In the genomic region with DNA sequence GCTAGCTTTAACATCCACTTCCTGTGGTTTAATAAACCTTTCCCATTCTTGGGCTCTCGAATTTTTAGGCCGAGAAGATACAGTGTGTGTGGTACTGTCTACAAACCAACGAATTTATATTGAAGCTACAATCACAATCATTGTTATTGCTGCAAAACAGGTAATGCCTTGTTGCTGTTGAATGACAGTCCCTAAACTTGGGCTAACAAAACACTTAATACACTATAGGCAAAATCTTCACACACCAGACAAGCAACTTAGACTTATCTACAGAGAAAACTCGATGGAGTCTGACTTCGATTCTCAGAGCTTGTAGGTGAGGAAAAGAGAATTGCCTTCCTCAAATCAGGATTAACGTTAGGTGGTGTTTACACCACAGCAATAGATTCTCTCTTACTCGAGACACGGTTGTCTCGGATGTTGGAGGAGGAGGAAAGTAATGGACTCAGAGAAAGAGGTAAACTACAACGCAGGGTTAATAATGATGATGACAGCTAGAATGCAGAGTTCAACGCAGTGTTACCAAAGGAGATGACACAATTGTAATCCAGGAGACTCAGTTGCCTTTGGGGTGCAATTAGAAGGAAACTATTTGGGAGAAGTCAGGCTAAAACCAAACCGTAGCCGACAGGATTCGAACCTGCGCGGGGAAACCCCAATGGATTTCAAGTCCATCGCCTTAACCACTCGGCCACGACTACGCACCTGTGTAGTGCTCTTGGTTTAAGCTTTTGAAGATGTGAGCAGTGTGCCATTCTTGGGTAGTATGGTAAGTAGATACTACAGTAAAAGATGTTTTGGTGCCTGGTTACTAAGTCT, we compare ENCODE assay signal across 8 cellular contexts. TPM values are rescaled to one million over a fixed set of nuclear protein-coding genes. Genes with fewer than 3 reads are reported as not detected.
DNase-seq lines count a peak whose midpoint lies in the region; FAIRE-seq and TF ChIP-seq lines count a peak whose summit lies in the region.

No MANE protein-coding gene starts in this region.

- H3K9ac ChIP-seq in endothelial cell of umbilical vein (replicated peaks; ENCODE audit: extremely low read depth, insufficient read depth, low read length) (no peak overlapping the region), smooth muscle cell (ENCODE audit: low read depth) (no peak overlapping the region)

- intact Hi-C loops in endothelial cell of umbilical vein (cut with micrococcal nuclease), result no loop called here

- no peak overlapping the region for H3K4me3 ChIP-seq in endothelial cell of umbilical vein (replicated peaks in 1 of 3; ENCODE audit: insufficient read depth in 1 of 3, low read depth in 1 of 3, low read length in 3 of 3)
- H3K4me3 ChIP-seq in smooth muscle cell, result no peak overlapping the region

- H3K4me1 ChIP-seq in endothelial cell of umbilical vein (ENCODE audit: control insufficient read depth, extremely low read depth, insufficient read depth, low read length) (peaks cover 14% of the 10 kb centered on the region), smooth muscle cell (ENCODE audit: low read depth) (no peaks in the 10 kb centered on the region)

- H4K20me1 ChIP-seq in endothelial cell of umbilical vein (replicated peaks; ENCODE audit: control insufficient read depth, extremely low read depth, insufficient read depth, low read length) (no peaks in the 10 kb centered on the region), smooth muscle cell (ENCODE audit: low read depth) (no peaks in the 10 kb centered on the region)

- H3F3A ChIP-seq in smooth muscle cell (ENCODE audit: low read depth), result peaks cover 5% of the 10 kb centered on the region

- WGBS in smooth muscle cell (ENCODE audit: low lambda C conversion rate), result 30% methylated on average over 20 of the region's 20 CpGs

- POLR2A ChIA-PET in endothelial cell of umbilical vein (lab: Charles Lee), result no interaction called here

- TF ChIP-seq POLR2A in endothelial cell of umbilical vein (IDR thresholded peaks at IDR 0.05; ENCODE audit: low read depth, low read length), result no peak

- no peak overlapping the region for H3K4me2 ChIP-seq in endothelial cell of umbilical vein (ENCODE audit: insufficient read depth, low read length)
- H3K4me2 ChIP-seq in smooth muscle cell, result no peak overlapping the region

- TF ChIP-seq CTCF in endothelial cell of umbilical vein (IDR thresholded peaks at IDR 0.05; ENCODE audit: extremely low read depth in 1 of 2, insufficient read depth in 1 of 2, low read depth in 1 of 2, low read length in 2 of 2), result no peak
- TF ChIP-seq CTCF in smooth muscle cell (IDR thresholded peaks at IDR 0.05; ENCODE audit: borderline replicate concordance, insufficient read depth, poor library complexity, severe bottlenecking), result no peak
- no peak for TF ChIP-seq CTCF in GM20000 (IDR thresholded peaks at IDR 0.05; ENCODE audit: extremely low read depth, missing control alignments)

- no TSS peak for BruUV-seq in endothelial cell of umbilical vein (replicated peaks; lab: Mats Ljungman, UMichigan)

- no peak for FAIRE-seq in endothelial cell of umbilical vein (lab: Jason Lieb, UNC)

- H3K9me1 ChIP-seq in endothelial cell of umbilical vein (replicated peaks; ENCODE audit: control insufficient read depth, extremely low read depth, insufficient read depth, low read length), result no peaks in the 10 kb centered on the region

- H3K79me2 ChIP-seq in endothelial cell of umbilical vein (ENCODE audit: control insufficient read depth, insufficient read depth, low read length) (no peaks in the 10 kb centered on the region), smooth muscle cell (ENCODE audit: low read depth) (no peaks in the 10 kb centered on the region)

- H3K9me3 ChIP-seq in endothelial cell of umbilical vein (replicated peaks; ENCODE audit: control insufficient read depth, insufficient read depth, low read length) (no peaks in the 10 kb centered on the region), smooth muscle cell (replicated peaks; ENCODE audit: low read depth) (no peaks in the 10 kb centered on the region)

- dilution Hi-C loops in endothelial cell of umbilical vein (cut with MboI; ENCODE audit: extremely low pct_ligation_motif_present, low sequenced_read_pairs), result no loop called here

- H3K27me3 ChIP-seq in endothelial cell of umbilical vein (ENCODE audit: control insufficient read depth in 2 of 2, insufficient read depth in 2 of 2, low read length in 2 of 2) (peaks cover 2 to 8% of the 10 kb centered on the region in 2 experiments), smooth muscle cell (ENCODE audit: low read depth) (peaks cover 2% of the 10 kb centered on the region)

- in situ Hi-C loops in G401 (cut with HindIII; ENCODE audit: low sequenced_read_pairs), result loop anchor here (25.0 kb wide), 1 partner anchor 107 kb away; no protein-coding TSS in a partner anchor

- H2AFZ ChIP-seq in endothelial cell of umbilical vein (ENCODE audit: low read depth, low read length) (no peak overlapping the region), smooth muscle cell (ENCODE audit: low read depth) (peak overlapping the region; percentile 44)

- no peak overlapping the region for H3K27ac ChIP-seq in endothelial cell of umbilical vein (ENCODE audit: insufficient read depth, low read depth, low read length)
- no peak overlapping the region for H3K27ac ChIP-seq in smooth muscle cell (ENCODE audit: low read depth)

- H3K36me3 ChIP-seq in endothelial cell of umbilical vein (ENCODE audit: control insufficient read depth in 2 of 2, extremely low read depth in 1 of 2, insufficient read depth in 2 of 2, low read length in 2 of 2), result no peaks in the 10 kb centered on the region
- no peaks in the 10 kb centered on the region for H3K36me3 ChIP-seq in smooth muscle cell (ENCODE audit: low read depth)

- CTCF ChIA-PET in endothelial cell of umbilical vein (lab: Charles Lee), result interaction anchor here (1.0 to 6.7 kb wide), 10 partner anchors 11 to 390 kb away, joined by 3 to 55 read pairs (median 4); a partner anchor contains a TSS

- DNase-seq in G401 (ENCODE audit: low spot score), result peak; percentile 74
- peak; percentile 63 to 70 for DNase-seq in NCI-H1930 (lab: John Stamatoyannopoulos, UW)
- peak; percentile 78 for DNase-seq in activated CD4-positive, alpha-beta T cell treated with anti-CD3 and anti-CD28 coated beads for 48 hours
- DNase-seq in endothelial cell of umbilical vein (ENCODE audit: low read depth, low spot score), result peak; percentile 37
- no peak for DNase-seq in smooth muscle cell (lab: John Stamatoyannopoulos, UW; ENCODE audit: unreplicated experiment)
- no peak for DNase-seq in occipital lobe (lab: John Stamatoyannopoulos, UW)
- no peak for DNase-seq in GM20000 (ENCODE audit: low spot score)
- DNase-seq in OCI-M2 (lab: John Stamatoyannopoulos, UW; ENCODE audit: unreplicated experiment), result no peak

TF ChIP-seq in endothelial cell of umbilical vein, 7 proteins besides CTCF, POLR2A, EP300 and RAD21:
- TF ChIP-seq, protein P1, sequence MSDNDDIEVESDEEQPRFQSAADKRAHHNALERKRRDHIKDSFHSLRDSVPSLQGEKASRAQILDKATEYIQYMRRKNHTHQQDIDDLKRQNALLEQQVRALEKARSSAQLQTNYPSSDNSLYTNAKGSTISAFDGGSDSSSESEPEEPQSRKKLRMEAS (IDR thresholded peaks at IDR 0.05; ENCODE audit: insufficient read depth, insufficient read length), result no peak
- no peak for TF ChIP-seq POLR2AphosphoS5 (IDR thresholded peaks at IDR 0.05; ENCODE audit: insufficient read depth, low read depth, low read length)
- TF ChIP-seq JUN (IDR thresholded peaks at IDR 0.05; ENCODE audit: borderline replicate concordance, insufficient read depth, insufficient read length, low read depth), result no peak
- no peak for TF ChIP-seq MYC (IDR thresholded peaks at IDR 0.05; ENCODE audit: low read depth, low read length)
- TF ChIP-seq GATA2 (IDR thresholded peaks at IDR 0.05; ENCODE audit: insufficient read depth, insufficient read length, low read depth, low read length), result no peak
- no peak for TF ChIP-seq EZH2 (IDR thresholded peaks at IDR 0.05; ENCODE audit: borderline replicate concordance, low read depth, low read length, severe bottlenecking)
- no peak for TF ChIP-seq FOS (IDR thresholded peaks at IDR 0.05; ENCODE audit: borderline replicate concordance, insufficient read depth, low read length)

RNA-seq across cellular contexts. Expression of a gene that starts 32.5 kb away (rescaled TPM):
- total RNA-seq in G401 (2014; rRNA removed; shearing (Covaris generic)), result 14.1 and 23.9 TPM in 2 replicates
- total RNA-seq in endothelial cell of umbilical vein (5.4 and 6.5 TPM in 2 replicates), smooth muscle cell (9.9 and 19.5 TPM in 2 replicates), occipital lobe (30.3 TPM)
- polyA plus RNA-seq in endothelial cell of umbilical vein (1.4 and 1.6 TPM in 2 replicates), smooth muscle cell (6.6 and 7.8 TPM in 2 replicates)
- polyA plus RNA-seq in endothelial cell of umbilical vein (2011; cell fraction: cytosol; rRNA removed), result 2.6 and 3.0 TPM in 2 replicates
- 3.1 and 4.1 TPM in 2 replicates for polyA plus RNA-seq in endothelial cell of umbilical vein (2011; cell fraction: nucleus; rRNA removed)
- 3.7 and 5.0 TPM in 2 replicates for polyA plus RNA-seq in endothelial cell of umbilical vein (2012)
- polyA minus RNA-seq in endothelial cell of umbilical vein, result 3.0 and 5.5 TPM in 2 replicates
- 3.2 TPM for polyA minus RNA-seq in endothelial cell of umbilical vein (2011; cell fraction: cytosol; rRNA and poly(A)+ RNA removed)
- polyA minus RNA-seq in endothelial cell of umbilical vein (2011; cell fraction: nucleus; rRNA and poly(A)+ RNA removed), result 3.3 and 4.7 TPM in 2 replicates

Comparison
In these comparisons a context has a peak if more than half of its experiments do, and no peak if none do; other contexts are left out.
1. DNase-seq: peak in G401 (single experiment), NCI-H1930 (2 of 2), activated CD4-positive, alpha-beta T cell treated with anti-CD3 and anti-CD28 coated beads for 48 hours (single experiment) and endothelial cell of umbilical vein (single experiment); none in smooth muscle cell (single experiment), occipital lobe (single experiment), GM20000 (single experiment) and OCI-M2 (single experiment).